ENCODE assay signal across 12 cellular contexts in the genomic region with DNA sequence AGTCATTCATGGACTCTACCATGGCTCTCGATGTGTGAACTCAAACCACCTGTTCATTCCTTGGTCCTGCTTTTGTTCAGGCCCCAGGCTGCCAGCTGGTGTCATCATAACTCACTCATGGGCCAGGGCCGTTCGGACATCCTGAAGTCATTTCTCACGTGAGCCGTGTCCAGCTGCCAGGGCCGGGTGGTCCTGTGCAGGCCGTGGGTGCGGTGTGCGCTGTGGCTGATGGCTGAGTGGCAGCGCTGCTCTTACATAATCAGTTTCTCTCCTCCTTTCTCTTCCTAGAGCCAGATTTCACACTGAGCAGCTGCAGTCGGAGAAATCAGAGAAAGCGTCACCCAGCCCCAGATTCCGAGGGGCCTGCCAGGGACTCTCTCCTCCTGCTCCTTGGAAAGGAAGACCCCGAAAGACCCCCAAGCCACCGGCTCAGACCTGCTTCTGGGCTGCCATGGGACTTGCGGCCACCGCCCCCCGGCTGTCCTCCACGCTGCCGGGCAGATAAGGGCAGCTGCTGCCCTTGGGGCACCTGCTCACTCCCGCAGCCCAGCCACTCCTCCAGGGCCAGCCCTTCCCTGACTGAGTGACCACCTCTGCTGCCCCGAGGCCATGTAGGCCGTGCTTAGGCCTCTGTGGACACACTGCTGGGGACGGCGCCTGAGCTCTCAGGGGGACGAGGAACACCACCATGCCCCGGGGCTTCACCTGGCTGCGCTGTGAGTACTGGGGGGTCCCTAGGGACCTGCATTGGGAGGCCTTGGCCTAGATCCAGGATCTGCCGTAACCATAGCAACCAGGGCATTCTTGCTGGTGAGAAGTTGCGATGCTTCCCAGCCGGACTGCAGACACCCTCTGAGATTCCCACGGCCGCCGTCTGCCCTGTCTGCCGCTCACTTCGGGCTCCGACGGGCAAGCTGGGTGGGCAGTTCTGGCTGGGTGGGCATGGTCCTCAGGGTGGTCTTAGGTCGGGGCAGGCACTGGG. TPM values are rescaled to one million over a fixed set of nuclear protein-coding genes. Genes with fewer than 3 reads are reported as not detected.
DNase-seq lines count a peak whose midpoint lies in the region; ATAC-seq and TF ChIP-seq lines count a peak whose summit lies in the region.
"Had no signal": no experiment of that assay in that cellular context is flagged by ENCODE, and none has a peak within 500 bp of the region (broad histone marks: within the 10 kb centered on the region; RNA-seq: fewer than 3 reads in every experiment).

Gene IL34 (plus strand): TSS at position 300 of the 982 bp plus-strand sequence. CDS start 389 bp downstream, at position 689.

- peaks cover 20% of the 10 kb centered on the region for H3K36me3 Mint-ChIP-seq in endodermal cell (ENCODE audit: low read depth)
- H3K36me3 Mint-ChIP-seq: CD4-positive, CD25-positive, alpha-beta regulatory T cell had no signal

- peak within 1 kb of the TSS; percentile 52 for H3K27ac Mint-ChIP-seq in endodermal cell
- H3K27ac Mint-ChIP-seq: activated T-cell treated with anti-CD3 and anti-CD28 coated beads, Interleukin-2, amount 50 U/mL, for 72 hours; GM23338 had no signal

- H3K4me3 ChIP-seq in endodermal cell (ENCODE audit: low read length), result no peak within 1 kb of the TSS
- H3K4me3 ChIP-seq: GM23338 had no signal

- H3K9ac ChIP-seq in endodermal cell (ENCODE audit: extremely low read depth, low read length, poor library complexity, severe bottlenecking), result no peak within 1 kb of the TSS

- H3K36me3 ChIP-seq in endodermal cell (ENCODE audit: control insufficient read depth, insufficient read depth, low read length), result no peaks in the 10 kb centered on the region

- H3K27me3 Mint-ChIP-seq in endodermal cell (ENCODE audit: insufficient read depth), result no peaks in the 10 kb centered on the region

- H3K4me1 Mint-ChIP-seq in endodermal cell, result peaks cover 5% of the 10 kb centered on the region
- H3K4me1 Mint-ChIP-seq: CD4-positive, CD25-positive, alpha-beta regulatory T cell had no signal

- DNase-seq in DMS79 (lab: John Stamatoyannopoulos, UW) (peak; percentile 28), NCI-H345 treated with DMSO at 0.1 percent for 48 hours (lab: John Stamatoyannopoulos, UW; ENCODE audit: unreplicated experiment) (peak; percentile 20), endodermal cell (no peak), occipital lobe (lab: John Stamatoyannopoulos, UW) (peak; percentile 37)
- DNase-seq: activated T-cell treated with anti-CD3 and anti-CD28 coated beads, Interleukin-2, amount 50 U/mL, for 72 hours; CD4-positive, CD25-positive, alpha-beta regulatory T cell; effector memory CD4-positive, alpha-beta T cell had no signal

- no peak for ATAC-seq in activated CD4-positive, CD25-positive, alpha-beta regulatory T cell treated with anti-CD3 and anti-CD28 coated beads, Interleukin-2, amount 50 U/mL, for 24 hours
- ATAC-seq in GM19035 (IDR thresholded peaks at IDR 0.05; ENCODE audit: unreplicated experiment) (no peak), GM21786 (IDR thresholded peaks at IDR 0.05; ENCODE audit: unreplicated experiment) (no peak), HG03135 (IDR thresholded peaks at IDR 0.05; ENCODE audit: unreplicated experiment) (no peak)
- ATAC-seq: activated T-cell treated with anti-CD3 and anti-CD28 coated beads, Interleukin-2, amount 50 U/mL, for 72 hours; GM23338 had no signal

- no peak within 1 kb of the TSS for H3K4me3 Mint-ChIP-seq in endodermal cell
- H3K4me3 Mint-ChIP-seq: activated T-cell treated with anti-CD3 and anti-CD28 coated beads, Interleukin-2, amount 50 U/mL, for 72 hours; CD4-positive, CD25-positive, alpha-beta regulatory T cell; GM23338 had no signal

- WGBS in endodermal cell (ENCODE audit: insufficient coverage in 1 of 2, insufficient read length in 1 of 2), 2 experiments, result 92 to 96% methylated on average over 11 to 39 of the region's 39 CpGs

- H3K9me3 ChIP-seq in endodermal cell (ENCODE audit: control insufficient read depth, low read length), result peaks cover 11% of the 10 kb centered on the region

- H3K9me3 Mint-ChIP-seq in endodermal cell, result peaks cover 15% of the 10 kb centered on the region
- H3K9me3 Mint-ChIP-seq: activated T-cell treated with anti-CD3 and anti-CD28 coated beads, Interleukin-2, amount 50 U/mL, for 72 hours; CD4-positive, CD25-positive, alpha-beta regulatory T cell had no signal

- peak within 1 kb of the TSS; percentile 91 for H3K27ac ChIP-seq in endodermal cell (ENCODE audit: low read depth, low read length)

- TF ChIP-seq CTCF in endodermal cell (conservative IDR thresholded peaks at IDR 0.05), result no peak

- no peaks in the 10 kb centered on the region for H3K4me1 ChIP-seq in endodermal cell (ENCODE audit: control insufficient read depth, insufficient read depth, low read length)

- no peaks in the 10 kb centered on the region for H3K27me3 ChIP-seq in endodermal cell (ENCODE audit: control insufficient read depth, insufficient read depth, low read length, poor library complexity, severe bottlenecking)

RNA-seq across cellular contexts. Expression of gene IL34, which starts in this region (rescaled TPM):
- total RNA-seq in endodermal cell, result 1 to 10 TPM; 3.0 to 5.6 TPM
- polyA plus RNA-seq in endodermal cell (2013, experiment 1 of 2), result 1.3 TPM
- 0.21 TPM for polyA plus RNA-seq in endodermal cell (2013, experiment 2 of 2)
- total RNA-seq in occipital lobe, result 1.7 TPM
- total RNA-seq: CD4-positive, CD25-positive, alpha-beta regulatory T cell had no signal
- polyA plus RNA-seq: CD4-positive, CD25-positive, alpha-beta regulatory T cell had no signal
